Comparison of ENCODE assay signal across 19 cellular contexts in genomic region chr12:27560126-27560525, GRCh38. TPM values are rescaled to one million over a fixed set of nuclear protein-coding genes. Genes with fewer than 3 reads are reported as not detected.
A peak's percentile ranks its signal among the peaks of the same experiment; 100 is the strongest.
DNase-seq lines count a peak whose midpoint lies in the region; ATAC-seq, FAIRE-seq and TF ChIP-seq lines count a peak whose summit lies in the region.
"Had no signal": no experiment of that assay in that cellular context is flagged by ENCODE, and none has a peak within 500 bp of the region (broad histone marks: within the 10 kb centered on the region; RNA-seq: fewer than 3 reads in every experiment).

No MANE protein-coding gene starts in this region.

- no TSS peak for BruUV-seq in PC-9 (replicated peaks; lab: Mats Ljungman, UMichigan)

- H3F3A ChIP-seq in GM23248 (ENCODE audit: insufficient read depth) (peaks cover 49% of the 10 kb centered on the region), PC-9 (ENCODE audit: insufficient read depth, low read depth) (no peaks in the 10 kb centered on the region)

- H3K4me1 Mint-ChIP-seq in astrocyte (ENCODE audit: low read depth, unreplicated experiment) = peaks cover 38% of the 10 kb centered on the region

- peak overlapping the region; percentile 59 for H3K4me2 ChIP-seq in GM23248 (ENCODE audit: unreplicated experiment)
- H3K4me2 ChIP-seq in astrocyte (ENCODE audit: low read length) = peak overlapping the region; percentile 20
- no peak overlapping the region for H3K4me2 ChIP-seq in PC-9
- H3K4me2 ChIP-seq: KMS-11 had no signal

- H3K9ac ChIP-seq in GM23248 (peak overlapping the region; percentile 70), astrocyte (ENCODE audit: low read length) (no peak overlapping the region)
- H3K9ac ChIP-seq: KMS-11 had no signal

- TF ChIP-seq CTCF in astrocyte (IDR thresholded peaks at IDR 0.05; ENCODE audit: insufficient read depth, low read depth, low read length) (no peak), foreskin keratinocyte (conservative IDR thresholded peaks at IDR 0.05) (no peak), thyroid gland (IDR thresholded peaks at IDR 0.05) (no peak), lower lobe of right lung (IDR thresholded peaks at IDR 0.05) (no peak), PC-9 (conservative IDR thresholded peaks at IDR 0.05) (no peak)

- H3K4me1 ChIP-seq in GM23248 (ENCODE audit: insufficient read depth) = peaks cover 73% of the 10 kb centered on the region
- peaks cover 26% of the 10 kb centered on the region for H3K4me1 ChIP-seq in astrocyte (ENCODE audit: insufficient read depth, low read length)
- H3K4me1 ChIP-seq in foreskin keratinocyte = peaks cover 65% of the 10 kb centered on the region
- H3K4me1 ChIP-seq in thyroid gland = peaks cover 56 to 65% of the 10 kb centered on the region in 2 donors
- peaks cover 46% of the 10 kb centered on the region for H3K4me1 ChIP-seq in lower lobe of right lung
- H3K4me1 ChIP-seq in PC-9 (replicated peaks; ENCODE audit: insufficient read depth) = no peaks in the 10 kb centered on the region

- peak overlapping the region; percentile 23 for H3K27ac Mint-ChIP-seq in astrocyte (ENCODE audit: unreplicated experiment)
- H3K27ac Mint-ChIP-seq: B cell; CD8-positive, alpha-beta T cell had no signal

- H3K9me3 Mint-ChIP-seq in astrocyte (ENCODE audit: unreplicated experiment) = no peaks in the 10 kb centered on the region
- H3K9me3 Mint-ChIP-seq: CD8-positive, alpha-beta T cell had no signal

- intact Hi-C loops in thyroid gland (cut with DNase I) (no loop called here), lower lobe of right lung (cut with DNase I) (no loop called here), PC-9 (cut with micrococcal nuclease; ENCODE audit: unreplicated experiment) (no loop called here)

- H2AFZ ChIP-seq in GM23248 = no peak overlapping the region
- H2AFZ ChIP-seq in astrocyte (ENCODE audit: low read depth, low read length) = no peak overlapping the region
- H2AFZ ChIP-seq in PC-9 = no peak overlapping the region

- in situ Hi-C loops in GM23248 (cut with MboI) = no loop called here

- H3K36me3 Mint-ChIP-seq in astrocyte (ENCODE audit: low read depth, unreplicated experiment) = peaks cover 5% of the 10 kb centered on the region
- H3K36me3 Mint-ChIP-seq: CD8-positive, alpha-beta T cell had no signal

- TF ChIP-seq POLR2A in thyroid gland (IDR thresholded peaks at IDR 0.05) = no peak

- no peaks in the 10 kb centered on the region for H3K27me3 Mint-ChIP-seq in astrocyte (ENCODE audit: low read depth, unreplicated experiment)
- H3K27me3 Mint-ChIP-seq: B cell had no signal

- H4K20me1 ChIP-seq in GM23248 (ENCODE audit: insufficient read depth) (no peaks in the 10 kb centered on the region), astrocyte (ENCODE audit: insufficient read depth, low read length) (peaks cover 18% of the 10 kb centered on the region), PC-9 (ENCODE audit: insufficient read depth) (no peaks in the 10 kb centered on the region)

- peaks cover 100% of the 10 kb centered on the region for H3K79me2 ChIP-seq in GM23248 (ENCODE audit: insufficient read depth)
- peaks cover 96% of the 10 kb centered on the region for H3K79me2 ChIP-seq in astrocyte (ENCODE audit: insufficient read depth, low read length)
- peaks cover 14% of the 10 kb centered on the region; the same call in 1 of the 2 replicates for H3K79me2 ChIP-seq in PC-9 (ENCODE audit: low read depth)

- DNase-seq in GM23248 (peak; percentile 28), astrocyte (ENCODE audit: low read depth) (no peak), foreskin keratinocyte (no peak), thyroid gland (no peak), lower lobe of right lung (no peak), retina (no peak), PC-9 (no peak)
- DNase-seq: CD8-positive, alpha-beta T cell; DND-41; GF-D8; GOT3; MM.1S; NCI-H1105; NCI-H187; NCI-H748 treated with DMSO at 0.1 percent for 48 hours; SHP77 had no signal

- no peak overlapping the region for H3K4me3 Mint-ChIP-seq in astrocyte (ENCODE audit: unreplicated experiment)
- H3K4me3 Mint-ChIP-seq: B cell; CD8-positive, alpha-beta T cell had no signal

- POLR2A ChIA-PET in PC-9 (lab: Charles Lee; ENCODE audit: unreplicated experiment) = no interaction called here

- 53 to 57% methylated on average over 2 of the region's 2 CpGs for WGBS in GM23248 (ENCODE audit: low coverage in 1 of 2, low lambda C conversion rate in 2 of 2, missing lambda C conversion rate in 2 of 2), 2 experiments
- 84 to 90% methylated on average over 2 of the region's 2 CpGs for WGBS in thyroid gland, 2 donors

- H3K36me3 ChIP-seq in GM23248 (ENCODE audit: low read depth) = no peaks in the 10 kb centered on the region; the same call in 1 of the 2 replicates
- no peaks in the 10 kb centered on the region for H3K36me3 ChIP-seq in astrocyte (ENCODE audit: insufficient read depth, low read length)
- no peaks in the 10 kb centered on the region for H3K36me3 ChIP-seq in thyroid gland
- H3K36me3 ChIP-seq in lower lobe of right lung = no peaks in the 10 kb centered on the region
- no peaks in the 10 kb centered on the region for H3K36me3 ChIP-seq in PC-9 (ENCODE audit: low read depth)

- CTCF ChIA-PET in PC-9 (lab: Charles Lee) = no interaction called here

- ATAC-seq in foreskin keratinocyte (no peak), lower lobe of right lung (no peak)
- ATAC-seq: CD8-positive, alpha-beta T cell had no signal

- H3K9me2 ChIP-seq in GM23248 (ENCODE audit: insufficient read depth) (no peaks in the 10 kb centered on the region), PC-9 (ENCODE audit: insufficient read depth) (no peaks in the 10 kb centered on the region)

- FAIRE-seq in astrocyte (lab: Jason Lieb, UNC) = peak; percentile 49
- FAIRE-seq: D721Med had no signal

- H3K27ac ChIP-seq in GM23248 (peak overlapping the region; percentile 78), astrocyte (ENCODE audit: low read depth, low read length) (no peak overlapping the region), foreskin keratinocyte (peak overlapping the region; percentile 51), thyroid gland (peak overlapping the region; percentile 60 to 79 (median 72)), lower lobe of right lung (no peak overlapping the region), PC-9 (no peak overlapping the region)
- H3K27ac ChIP-seq: KMS-11 had no signal

- H3K27me3 ChIP-seq in GM23248 (replicated peaks; ENCODE audit: insufficient read depth) (no peaks in the 10 kb centered on the region), astrocyte (ENCODE audit: insufficient read depth, low read length) (no peaks in the 10 kb centered on the region), foreskin keratinocyte (no peaks in the 10 kb centered on the region), thyroid gland (no peaks in the 10 kb centered on the region), lower lobe of right lung (ENCODE audit: low read depth) (no peaks in the 10 kb centered on the region), PC-9 (ENCODE audit: insufficient read depth, low read depth) (no peaks in the 10 kb centered on the region)

- no peaks in the 10 kb centered on the region for H3K9me3 ChIP-seq in GM23248 (ENCODE audit: low read depth)
- H3K9me3 ChIP-seq in astrocyte (ENCODE audit: insufficient read depth, low read depth, low read length) = no peaks in the 10 kb centered on the region
- H3K9me3 ChIP-seq in thyroid gland = no peaks in the 10 kb centered on the region
- no peaks in the 10 kb centered on the region for H3K9me3 ChIP-seq in lower lobe of right lung
- no peaks in the 10 kb centered on the region for H3K9me3 ChIP-seq in PC-9 (ENCODE audit: insufficient read depth, low read depth)

- 0 out of 2 replicates have a peak overlapping the region, but pooled peaks have one; percentile 25 for H3K4me3 ChIP-seq in GM23248
- H3K4me3 ChIP-seq in astrocyte (ENCODE audit: insufficient read depth, low read depth, low read length) = no peak overlapping the region
- no peak overlapping the region for H3K4me3 ChIP-seq in thyroid gland (replicated peaks in 1 of 3)
- H3K4me3 ChIP-seq in lower lobe of right lung = no peak overlapping the region
- H3K4me3 ChIP-seq in PC-9 = no peak overlapping the region

RNA-seq across cellular contexts. Expression of gene PPFIBP1, which starts 36.1 kb away (rescaled TPM):
- 99.7 and 101 TPM in 2 replicates for total RNA-seq in GM23248 (2014; rRNA removed; shearing (Covaris generic))
- 80.2 and 86.0 TPM in 2 replicates for polyA plus RNA-seq in GM23248 (2016; fragmentation: Nextera tagmentation; extraction: Ambion mirVana)
- 140 and 147 TPM in 2 replicates for total RNA-seq in astrocyte
- 92.1 and 105 TPM in 2 replicates for total RNA-seq in foreskin keratinocyte
- 12.6 and 14.2 TPM in 2 replicates for polyA plus RNA-seq in foreskin keratinocyte
- total RNA-seq in thyroid gland = 100 to 1,000 TPM; 135 to 199 (median 167) TPM
- total RNA-seq in lower lobe of right lung = 117 TPM
- 77.0 and 85.0 TPM in 2 replicates for total RNA-seq in PC-9 (2021)

Comparison
In these comparisons a context has a peak if more than half of its experiments do, and no peak if none do; other contexts are left out.
1. H3K27ac ChIP-seq: peak in GM23248 (single experiment), foreskin keratinocyte (single experiment) and thyroid gland (3 of 3); none in astrocyte (single experiment), lower lobe of right lung (single experiment) and PC-9 (single experiment).